In the genomic region with DNA sequence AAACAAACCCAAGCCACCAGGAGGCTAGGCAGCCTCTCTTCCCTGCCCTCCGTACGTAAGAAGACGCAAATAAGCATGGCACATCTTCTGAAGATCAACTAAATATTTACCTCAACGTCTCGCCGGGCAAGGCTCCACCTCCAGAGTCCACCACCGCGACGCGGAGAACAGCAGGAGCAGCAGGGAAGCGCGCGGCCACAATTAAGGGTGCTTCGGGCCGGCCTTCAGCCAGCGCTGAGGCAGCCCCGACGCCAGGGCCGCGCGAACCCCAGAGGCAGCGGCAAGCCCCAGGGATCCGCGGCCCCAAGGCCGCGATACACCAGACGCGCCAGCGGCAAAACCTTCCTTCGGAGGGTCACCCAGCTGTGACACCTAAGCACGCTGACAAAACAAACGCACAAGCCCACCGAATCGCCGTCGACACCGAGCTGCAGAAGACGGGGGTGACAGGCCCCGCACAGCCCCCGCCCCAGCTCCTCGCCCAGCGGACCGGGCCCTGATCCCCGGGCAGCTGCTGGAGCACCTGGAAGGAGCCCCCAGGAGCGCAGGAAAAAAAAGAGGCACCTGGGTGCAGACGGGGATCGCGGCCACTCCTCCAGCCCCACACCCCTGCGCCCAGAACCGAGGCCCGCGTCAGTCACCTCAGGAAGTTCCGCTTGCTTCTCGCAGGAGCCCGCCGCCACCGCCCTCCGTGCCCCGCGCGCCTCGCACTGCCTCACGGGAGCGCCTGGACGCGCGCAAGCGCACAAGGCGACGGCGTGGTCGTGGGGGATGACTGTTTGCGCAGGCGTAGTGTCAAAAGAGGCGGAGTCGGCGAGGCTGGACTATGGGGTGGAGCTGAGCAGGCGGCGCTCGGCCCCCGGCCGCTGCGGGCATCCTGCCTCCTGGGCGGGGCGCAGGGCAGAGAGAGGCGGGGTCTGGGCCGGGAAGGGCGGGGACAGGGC, we compare ENCODE assay signal across 8 cellular contexts. TPM values are rescaled to one million over a fixed set of nuclear protein-coding genes. Genes with fewer than 3 reads are reported as not detected.
A peak's percentile ranks its signal among the peaks of the same experiment; 100 is the strongest.
DNase-seq lines count a peak whose midpoint lies in the region; ATAC-seq and TF ChIP-seq lines count a peak whose summit lies in the region.

TSS of gene HAUS3 (minus strand) at position 712 of the 944 bp plus-strand sequence. CDS start 1,175 bp downstream, outside the sequence.
TSS of gene POLN (minus strand) at position 712 of the 944 bp plus-strand sequence. CDS start 12,890 bp downstream, outside the sequence.

- no peak for TF ChIP-seq CTCF in right lobe of liver (IDR thresholded peaks at IDR 0.05)

- H3K9ac ChIP-seq in BLaER1 treated with 17β-estradiol and CSF1 and Interleukin-3, amounts not matched to agents 10 nM and 100 nM: peak within 1 kb of the TSS; percentile 81 to 92 (median 87)

- peak within 1 kb of the TSS; percentile 81 to 98 (median 87) for H3K4me3 ChIP-seq in BLaER1 treated with 17β-estradiol and CSF1 and Interleukin-3, amounts not matched to agents 10 nM and 100 nM
- peak within 1 kb of the TSS; percentile 75 to 99 (median 95) for H3K4me3 ChIP-seq in right lobe of liver

- peak within 1 kb of the TSS; percentile 48 to 86 (median 78); a peak in 21 of 22 replicates for H3K27ac ChIP-seq in BLaER1 treated with 17β-estradiol and CSF1 and Interleukin-3, amounts not matched to agents 10 nM and 100 nM
- H3K27ac ChIP-seq in right lobe of liver: peak within 1 kb of the TSS; percentile 5 to 68 (median 22)

- peak within 1 kb of the TSS; percentile 89 for H3K4me3 Mint-ChIP-seq in dendritic cell treated with granulocyte-macrophage colony-stimulating factor and Interleukin-4, amounts not matched to agents 40 ng/mL and 50 ng/mL, for 4 days

- no peaks in the 10 kb centered on the region for H3K9me3 ChIP-seq in BLaER1 treated with 17β-estradiol and CSF1 and Interleukin-3, amounts not matched to agents 10 nM and 100 nM (replicated peaks in 1 of 11)
- no peaks in the 10 kb centered on the region for H3K9me3 ChIP-seq in right lobe of liver

- peak within 1 kb of the TSS; percentile 87 for H3K27ac Mint-ChIP-seq in dendritic cell treated with granulocyte-macrophage colony-stimulating factor and Interleukin-4, amounts not matched to agents 40 ng/mL and 50 ng/mL, for 4 days

- peak; percentile 89 for ATAC-seq in GM19328 (IDR thresholded peaks at IDR 0.05; ENCODE audit: unreplicated experiment)
- ATAC-seq in HG03469 (IDR thresholded peaks at IDR 0.05; ENCODE audit: unreplicated experiment): peak; percentile 71
- peak; percentile 96 to 99 (median 97) for ATAC-seq in right lobe of liver

- no peaks in the 10 kb centered on the region for H3K9me3 Mint-ChIP-seq in dendritic cell treated with granulocyte-macrophage colony-stimulating factor and Interleukin-4, amounts not matched to agents 40 ng/mL and 50 ng/mL, for 4 days

- H3K27me3 ChIP-seq in BLaER1 treated with 17β-estradiol and CSF1 and Interleukin-3, amounts not matched to agents 10 nM and 100 nM: no peaks in the 10 kb centered on the region
- H3K27me3 ChIP-seq in right lobe of liver: no peaks in the 10 kb centered on the region

- TF ChIP-seq POLR2A in right lobe of liver (IDR thresholded peaks at IDR 0.05): peak; percentile 69

- peaks cover 8 to 34% (median 17%) of the 10 kb centered on the region in 11 experiments; a peak in 17 of 22 replicates for H3K36me3 ChIP-seq in BLaER1 treated with 17β-estradiol and CSF1 and Interleukin-3, amounts not matched to agents 10 nM and 100 nM
- H3K36me3 ChIP-seq in right lobe of liver: no peaks in the 10 kb centered on the region

- WGBS in right lobe of liver (ENCODE audit: insufficient coverage, low coverage, low lambda C conversion rate, missing lambda C conversion rate): 0% methylated on average over 29 of the region's 88 CpGs

- peaks cover 71 to 83% (median 75%) of the 10 kb centered on the region in 10 experiments for H3K4me1 ChIP-seq in BLaER1 treated with 17β-estradiol and CSF1 and Interleukin-3, amounts not matched to agents 10 nM and 100 nM
- H3K4me1 ChIP-seq in right lobe of liver: peaks cover 0 to 30% (median 2%) of the 10 kb centered on the region in 4 donors

- intact Hi-C loops in dendritic cell treated with granulocyte-macrophage colony-stimulating factor and Interleukin-4, amounts not matched to agents 40 ng/mL and 50 ng/mL, for 4 days (cut with micrococcal nuclease): loop anchor here (1.0 to 5.0 kb wide), 5 partner anchors 21 to 369 kb away; partner anchors contain the start of genes CFAP99, FAM193A, MXD4 and NSD2
- intact Hi-C loops in right lobe of liver (cut with DNase I): no loop called here

- H3K4me1 Mint-ChIP-seq in dendritic cell treated with granulocyte-macrophage colony-stimulating factor and Interleukin-4, amounts not matched to agents 40 ng/mL and 50 ng/mL, for 4 days (ENCODE audit: low read depth): peaks cover 73% of the 10 kb centered on the region

- peaks cover 31% of the 10 kb centered on the region for H3K36me3 Mint-ChIP-seq in dendritic cell treated with granulocyte-macrophage colony-stimulating factor and Interleukin-4, amounts not matched to agents 40 ng/mL and 50 ng/mL, for 4 days (ENCODE audit: low read depth)

- H3K27me3 Mint-ChIP-seq in dendritic cell treated with granulocyte-macrophage colony-stimulating factor and Interleukin-4, amounts not matched to agents 40 ng/mL and 50 ng/mL, for 4 days: no peaks in the 10 kb centered on the region

- peaks cover 27 to 58% (median 47%) of the 10 kb centered on the region in 11 experiments; a peak in 20 of 22 replicates for H4K20me1 ChIP-seq in BLaER1 treated with 17β-estradiol and CSF1 and Interleukin-3, amounts not matched to agents 10 nM and 100 nM

- peak within 1 kb of the TSS; percentile 83 to 96 (median 89) for H3K4me2 ChIP-seq in BLaER1 treated with 17β-estradiol and CSF1 and Interleukin-3, amounts not matched to agents 10 nM and 100 nM

- peak; percentile 94 for DNase-seq in NCI-H526 treated with DMSO at 0.1 percent for 48 hours (lab: John Stamatoyannopoulos, UW)
- DNase-seq in activated CD4-positive, alpha-beta T cell treated with anti-CD3 and anti-CD28 coated beads, Interleukin-2, amount 50 U/mL, for 1 hour: peak; percentile 99
- DNase-seq in right lobe of liver: peak; percentile 99
- DNase-seq in stimulated activated CD4-positive, alpha-beta T cell treated with anti-CD3 and anti-CD28 coated beads, Interleukin-4, amount 100 ng/mL, for 24 hours: peak; percentile 99

RNA-seq across cellular contexts. Expression of gene HAUS3, which starts in this region (rescaled TPM):
- total RNA-seq in right lobe of liver: 1 to 10 TPM; 3.5 to 5.1 (median 4.6) TPM

RNA-seq across cellular contexts. Expression of gene POLN, which starts in this region (rescaled TPM):
- total RNA-seq in right lobe of liver: 1 to 10 TPM in 4 of 6 experiments, under 1 TPM in 2; 0.87 to 2.5 (median 1.4) TPM

Comparison
In these comparisons a context has a peak if more than half of its experiments do, and no peak if none do; other contexts are left out.
1. Peak in every context shown above with its lines: DNase-seq, ATAC-seq, H3K4me3 ChIP-seq and H3K27ac ChIP-seq.